ENCODE assay signal across 1 cellular context in genomic region chr4:56184214-56184613, GRCh38.
TF ChIP-seq lines count a peak whose summit lies in the region.

No MANE protein-coding gene starts in this region.

TF ChIP-seq in HepG2, 621 proteins besides CTCF, POLR2A, EP300 and RAD21 (continued from another document):
- TF ChIP-seq, protein P1, sequence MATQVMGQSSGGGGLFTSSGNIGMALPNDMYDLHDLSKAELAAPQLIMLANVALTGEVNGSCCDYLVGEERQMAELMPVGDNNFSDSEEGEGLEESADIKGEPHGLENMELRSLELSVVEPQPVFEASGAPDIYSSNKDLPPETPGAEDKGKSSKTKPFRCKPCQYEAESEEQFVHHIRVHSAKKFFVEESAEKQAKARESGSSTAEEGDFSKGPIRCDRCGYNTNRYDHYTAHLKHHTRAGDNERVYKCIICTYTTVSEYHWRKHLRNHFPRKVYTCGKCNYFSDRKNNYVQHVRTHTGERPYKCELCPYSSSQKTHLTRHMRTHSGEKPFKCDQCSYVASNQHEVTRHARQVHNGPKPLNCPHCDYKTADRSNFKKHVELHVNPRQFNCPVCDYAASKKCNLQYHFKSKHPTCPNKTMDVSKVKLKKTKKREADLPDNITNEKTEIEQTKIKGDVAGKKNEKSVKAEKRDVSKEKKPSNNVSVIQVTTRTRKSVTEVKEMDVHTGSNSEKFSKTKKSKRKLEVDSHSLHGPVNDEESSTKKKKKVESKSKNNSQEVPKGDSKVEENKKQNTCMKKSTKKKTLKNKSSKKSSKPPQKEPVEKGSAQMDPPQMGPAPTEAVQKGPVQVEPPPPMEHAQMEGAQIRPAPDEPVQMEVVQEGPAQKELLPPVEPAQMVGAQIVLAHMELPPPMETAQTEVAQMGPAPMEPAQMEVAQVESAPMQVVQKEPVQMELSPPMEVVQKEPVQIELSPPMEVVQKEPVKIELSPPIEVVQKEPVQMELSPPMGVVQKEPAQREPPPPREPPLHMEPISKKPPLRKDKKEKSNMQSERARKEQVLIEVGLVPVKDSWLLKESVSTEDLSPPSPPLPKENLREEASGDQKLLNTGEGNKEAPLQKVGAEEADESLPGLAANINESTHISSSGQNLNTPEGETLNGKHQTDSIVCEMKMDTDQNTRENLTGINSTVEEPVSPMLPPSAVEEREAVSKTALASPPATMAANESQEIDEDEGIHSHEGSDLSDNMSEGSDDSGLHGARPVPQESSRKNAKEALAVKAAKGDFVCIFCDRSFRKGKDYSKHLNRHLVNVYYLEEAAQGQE (IDR thresholded peaks at IDR 0.05; ENCODE audit: borderline replicate concordance in 1 of 2, low read depth in 1 of 2, low read length in 2 of 2) = no peak
TF ChIP-seq in HepG2: peak in this region for 2.
